17 cellular contexts compared by ENCODE assay signal in genomic region chr14:61382842-61383241, GRCh38.
DNase-seq lines count a peak whose midpoint lies in the region; ATAC-seq and TF ChIP-seq lines count a peak whose summit lies in the region.
"Had no signal": no experiment of that assay in that cellular context is flagged by ENCODE, and none has a peak within 500 bp of the region (broad histone marks: within the 10 kb centered on the region; RNA-seq: fewer than 3 reads in every experiment).

No MANE protein-coding gene starts in this region.

- H3K27me3 ChIP-seq in CD8-positive, alpha-beta T cell (ENCODE audit: insufficient read depth, low read length): no peaks in the 10 kb centered on the region

- H3K9me3 Mint-ChIP-seq in activated T-cell treated with anti-CD3 and anti-CD28 coated beads, Interleukin-2, amount 50 U/mL, for 24 hours: no peaks in the 10 kb centered on the region
- no peaks in the 10 kb centered on the region for H3K9me3 Mint-ChIP-seq in CD8-positive, alpha-beta T cell
- no peaks in the 10 kb centered on the region for H3K9me3 Mint-ChIP-seq in activated naive CD8-positive, alpha-beta T cell treated with anti-CD3 and anti-CD28 coated beads, Interleukin-2, amount 50 U/mL, for 24 hours
- H3K9me3 Mint-ChIP-seq in stimulated activated effector memory CD8-positive, alpha-beta T cell treated with anti-CD3 and anti-CD28 coated beads, Interleukin-12 subunit alpha, Interleukin-12 subunit beta, amount 100 ng/mL, for 72 hours: no peaks in the 10 kb centered on the region

- no peaks in the 10 kb centered on the region for H3K4me1 Mint-ChIP-seq in activated T-cell treated with anti-CD3 and anti-CD28 coated beads, Interleukin-2, amount 50 U/mL, for 24 hours (ENCODE audit: low read depth)
- no peaks in the 10 kb centered on the region for H3K4me1 Mint-ChIP-seq in CD8-positive, alpha-beta T cell (ENCODE audit: low read depth)
- peaks cover 51% of the 10 kb centered on the region for H3K4me1 Mint-ChIP-seq in activated naive CD8-positive, alpha-beta T cell treated with anti-CD3 and anti-CD28 coated beads, Interleukin-2, amount 50 U/mL, for 24 hours
- H3K4me1 Mint-ChIP-seq in stimulated activated effector memory CD8-positive, alpha-beta T cell treated with anti-CD3 and anti-CD28 coated beads, Interleukin-12 subunit alpha, Interleukin-12 subunit beta, amount 100 ng/mL, for 72 hours: no peaks in the 10 kb centered on the region

- CTCF ChIA-PET in CD8-positive, alpha-beta T cell (lab: Charles Lee): interaction anchor here (0.6 to 1.3 kb wide), 5 partner anchors 20 to 68 kb away, joined by 3 to 5 read pairs (median 3); no protein-coding TSS in a partner anchor

- peak overlapping the region; percentile 78 for H3K27ac Mint-ChIP-seq in activated T-cell treated with anti-CD3 and anti-CD28 coated beads, Interleukin-2, amount 50 U/mL, for 24 hours
- no peak overlapping the region for H3K27ac Mint-ChIP-seq in CD8-positive, alpha-beta T cell
- peak overlapping the region; percentile 80 for H3K27ac Mint-ChIP-seq in activated naive CD8-positive, alpha-beta T cell treated with anti-CD3 and anti-CD28 coated beads, Interleukin-2, amount 50 U/mL, for 24 hours
- H3K27ac Mint-ChIP-seq in stimulated activated effector memory CD8-positive, alpha-beta T cell treated with anti-CD3 and anti-CD28 coated beads, Interleukin-12 subunit alpha, Interleukin-12 subunit beta, amount 100 ng/mL, for 72 hours: no peak overlapping the region

- peaks cover 33% of the 10 kb centered on the region for H3K36me3 Mint-ChIP-seq in activated T-cell treated with anti-CD3 and anti-CD28 coated beads, Interleukin-2, amount 50 U/mL, for 24 hours (ENCODE audit: low read depth)
- H3K36me3 Mint-ChIP-seq in CD8-positive, alpha-beta T cell: peaks cover 21% of the 10 kb centered on the region
- H3K36me3 Mint-ChIP-seq in activated naive CD8-positive, alpha-beta T cell treated with anti-CD3 and anti-CD28 coated beads, Interleukin-2, amount 50 U/mL, for 24 hours (ENCODE audit: low read depth): peaks cover 48% of the 10 kb centered on the region
- H3K36me3 Mint-ChIP-seq in stimulated activated effector memory CD8-positive, alpha-beta T cell treated with anti-CD3 and anti-CD28 coated beads, Interleukin-12 subunit alpha, Interleukin-12 subunit beta, amount 100 ng/mL, for 72 hours: peaks cover 36% of the 10 kb centered on the region

- no peak for ATAC-seq in CD8-positive, alpha-beta T cell
- ATAC-seq in activated naive CD8-positive, alpha-beta T cell treated with anti-CD3 and anti-CD28 coated beads, Interleukin-2, amount 50 U/mL, for 24 hours: no peak
- ATAC-seq in stimulated activated effector memory CD8-positive, alpha-beta T cell treated with anti-CD3 and anti-CD28 coated beads, Interleukin-12 subunit alpha, Interleukin-12 subunit beta, amount 100 ng/mL, for 72 hours: no peak
- ATAC-seq: A549 had no signal

- H3K27me3 Mint-ChIP-seq in activated T-cell treated with anti-CD3 and anti-CD28 coated beads, Interleukin-2, amount 50 U/mL, for 24 hours: no peaks in the 10 kb centered on the region
- H3K27me3 Mint-ChIP-seq in CD8-positive, alpha-beta T cell (ENCODE audit: low read depth): no peaks in the 10 kb centered on the region
- no peaks in the 10 kb centered on the region for H3K27me3 Mint-ChIP-seq in activated naive CD8-positive, alpha-beta T cell treated with anti-CD3 and anti-CD28 coated beads, Interleukin-2, amount 50 U/mL, for 24 hours

- no peak overlapping the region for H3K4me3 Mint-ChIP-seq in activated T-cell treated with anti-CD3 and anti-CD28 coated beads, Interleukin-2, amount 50 U/mL, for 24 hours
- H3K4me3 Mint-ChIP-seq in CD8-positive, alpha-beta T cell: peak overlapping the region; percentile 16
- no peak overlapping the region for H3K4me3 Mint-ChIP-seq in activated naive CD8-positive, alpha-beta T cell treated with anti-CD3 and anti-CD28 coated beads, Interleukin-2, amount 50 U/mL, for 24 hours
- peak overlapping the region; percentile 65 for H3K4me3 Mint-ChIP-seq in stimulated activated effector memory CD8-positive, alpha-beta T cell treated with anti-CD3 and anti-CD28 coated beads, Interleukin-12 subunit alpha, Interleukin-12 subunit beta, amount 100 ng/mL, for 72 hours

- intact Hi-C loops in CD8-positive, alpha-beta T cell (cut with DNase I, micrococcal nuclease): loop anchor here in 1 of 2 experiments (5.0 kb wide), 1 partner anchor 86 kb away; no protein-coding TSS in a partner anchor

- DNase-seq in activated T-cell treated with anti-CD3 and anti-CD28 coated beads, Interleukin-2, amount 50 U/mL, for 24 hours: no peak
- DNase-seq in activated T-cell treated with anti-CD3 and anti-CD28 coated beads, Interleukin-2, amount 50 U/mL, for 1 hour: no peak
- no peak for DNase-seq in CD8-positive, alpha-beta T cell
- no peak for DNase-seq in activated naive CD8-positive, alpha-beta T cell treated with anti-CD3 and anti-CD28 coated beads, Interleukin-2, amount 50 U/mL, for 24 hours
- DNase-seq in stimulated activated effector memory CD8-positive, alpha-beta T cell treated with anti-CD3 and anti-CD28 coated beads, Interleukin-12 subunit alpha, Interleukin-12 subunit beta, amount 100 ng/mL, for 72 hours (ENCODE audit: low spot score in 2 of 2): no peak
- DNase-seq in GOT3 (lab: John Stamatoyannopoulos, UW) (no peak), NCI-H1930 (lab: John Stamatoyannopoulos, UW) (no peak)
- DNase-seq: C1 segment of cervical spinal cord, DMS53, Karpas-422, NCI-H187 treated with DMSO at 0.1 percent for 48 hours, NCI-H2171, NCI-H446, NCI-H748 treated with DMSO at 0.1 percent for 48 hours, OCI-M1, SHP77 treated with DMSO at 0.1 percent for 48 hours had no signal

- TF ChIP-seq CTCF in CD8-positive, alpha-beta T cell (IDR thresholded peaks at IDR 0.05): no peak

- H3K36me3 ChIP-seq in CD8-positive, alpha-beta T cell (ENCODE audit: insufficient read depth, low read length): no peaks in the 10 kb centered on the region

- H3K27ac ChIP-seq in CD8-positive, alpha-beta T cell (ENCODE audit: low read depth, low read length): no peak overlapping the region
- H3K27ac ChIP-seq: A549 had no signal

- H3K4me1 ChIP-seq in CD8-positive, alpha-beta T cell (ENCODE audit: insufficient read depth, low read length): peaks cover 100% of the 10 kb centered on the region
- H3K4me1 ChIP-seq: A549 had no signal

- POLR2A ChIA-PET in CD8-positive, alpha-beta T cell (lab: Charles Lee): interaction anchor here (0.7 to 2.7 kb wide), 10 partner anchors 9 to 399 kb away, joined by 3 to 9 read pairs (median 3); no protein-coding TSS in a partner anchor

- no peak overlapping the region for H3K4me3 ChIP-seq in CD8-positive, alpha-beta T cell (ENCODE audit: low read depth, low read length)
- H3K4me3 ChIP-seq: A549 had no signal

- H3K9me3 ChIP-seq in CD8-positive, alpha-beta T cell (ENCODE audit: low read length): no peaks in the 10 kb centered on the region
- H3K9me3 ChIP-seq: A549 had no signal

Comparison
In these comparisons a context has a peak if more than half of its experiments do, and no peak if none do; other contexts are left out.
1. H3K27ac Mint-ChIP-seq: peak in activated T-cell treated with anti-CD3 and anti-CD28 coated beads, Interleukin-2, amount 50 U/mL, for 24 hours (single experiment) and activated naive CD8-positive, alpha-beta T cell treated with anti-CD3 and anti-CD28 coated beads, Interleukin-2, amount 50 U/mL, for 24 hours (single experiment); none in CD8-positive, alpha-beta T cell (single experiment) and stimulated activated effector memory CD8-positive, alpha-beta T cell treated with anti-CD3 and anti-CD28 coated beads, Interleukin-12 subunit alpha, Interleukin-12 subunit beta, amount 100 ng/mL, for 72 hours (single experiment).
2. H3K4me3 Mint-ChIP-seq: peak in CD8-positive, alpha-beta T cell (single experiment) and stimulated activated effector memory CD8-positive, alpha-beta T cell treated with anti-CD3 and anti-CD28 coated beads, Interleukin-12 subunit alpha, Interleukin-12 subunit beta, amount 100 ng/mL, for 72 hours (single experiment); none in activated T-cell treated with anti-CD3 and anti-CD28 coated beads, Interleukin-2, amount 50 U/mL, for 24 hours (single experiment) and activated naive CD8-positive, alpha-beta T cell treated with anti-CD3 and anti-CD28 coated beads, Interleukin-2, amount 50 U/mL, for 24 hours (single experiment).